In genomic region chr1:67615886-67616285, GRCh38 we compare ENCODE assay signal across 31 cellular contexts.
"Had no signal": no experiment of that assay in that cellular context is flagged by ENCODE, and none has a peak within 500 bp of the region (broad histone marks: within the 10 kb centered on the region; RNA-seq: fewer than 3 reads in every experiment).

No MANE protein-coding gene starts in this region.

- H3K27ac Mint-ChIP-seq: activated CD4-positive, alpha-beta T cell treated with anti-CD3 and anti-CD28 coated beads, Interleukin-2, amount 10 ng/mL, durations not matched to agents 24 days and 14 days; activated CD8-positive, alpha-beta T cell treated with anti-CD3 and anti-CD28 coated beads for 36 hours; activated naive CD4-positive, alpha-beta T cell treated with anti-CD3 and anti-CD28 coated beads, Interleukin-2, amount 50 U/mL, for 24 hours; activated naive CD8-positive, alpha-beta T cell treated with anti-CD3 and anti-CD28 coated beads, Interleukin-2, amount 10 ng/mL, durations not matched to agents 7 days and 5 days; activated T-cell treated with anti-CD3 and anti-CD28 coated beads, Interleukin-2, amount 50 U/mL, for 72 hours; activated T-helper 2 cell treated with anti-CD3 and anti-CD28 coated beads, Interferon-gamma antibody, Interleukin-2, Interleukin-4, amounts not matched to agents 10 μg/mL and 5 μg/mL and 100 μg/mL, durations not matched to agents 14 hours and 24 hours and 36 hours; T-helper 1 cell treated with Interleukin-12 subunit alpha and Interleukin-12 subunit beta and Interleukin-4 antibody, amounts not matched to agents 30 μg/mL and 1 μg/mL, for 36 hours; T-helper 2 cell treated with Interferon-gamma antibody and Interleukin-4, amounts not matched to agents 5 μg/mL and 100 μg/mL, for 36 hours had no signal

- H3K4me1 Mint-ChIP-seq: activated CD4-positive, alpha-beta T cell treated with anti-CD3 and anti-CD28 coated beads, Interleukin-2, amount 10 ng/mL, durations not matched to agents 24 days and 14 days; activated naive CD4-positive, alpha-beta T cell treated with anti-CD3 and anti-CD28 coated beads, Interleukin-2, amount 50 U/mL, for 24 hours had no signal

- H3K9me3 Mint-ChIP-seq: activated CD4-positive, alpha-beta T cell treated with anti-CD3 and anti-CD28 coated beads, Interleukin-2, amount 10 ng/mL, durations not matched to agents 24 days and 14 days; activated CD8-positive, alpha-beta T cell treated with anti-CD3 and anti-CD28 coated beads for 36 hours; activated naive CD8-positive, alpha-beta T cell treated with anti-CD3 and anti-CD28 coated beads, Interleukin-2, amount 10 ng/mL, durations not matched to agents 7 days and 5 days; activated T-helper 2 cell treated with anti-CD3 and anti-CD28 coated beads, Interferon-gamma antibody, Interleukin-2, Interleukin-4, amounts not matched to agents 10 μg/mL and 5 μg/mL and 100 μg/mL, durations not matched to agents 14 hours and 24 hours and 36 hours; T-helper 1 cell treated with Interleukin-12 subunit alpha and Interleukin-12 subunit beta and Interleukin-4 antibody, amounts not matched to agents 30 μg/mL and 1 μg/mL, for 36 hours; T-helper 2 cell treated with Interferon-gamma antibody and Interleukin-4, amounts not matched to agents 5 μg/mL and 100 μg/mL, for 36 hours had no signal

- H3K9me3 ChIP-seq: SJCRH30 had no signal

- H3K27ac ChIP-seq: SJCRH30 had no signal

- H3K4me3 Mint-ChIP-seq: activated CD4-positive, alpha-beta T cell treated with anti-CD3 and anti-CD28 coated beads, Interleukin-2, amount 10 ng/mL, durations not matched to agents 24 days and 14 days; activated CD8-positive, alpha-beta T cell treated with anti-CD3 and anti-CD28 coated beads for 36 hours; activated naive CD4-positive, alpha-beta T cell treated with anti-CD3 and anti-CD28 coated beads, Interleukin-2, amount 50 U/mL, for 24 hours; activated naive CD8-positive, alpha-beta T cell treated with anti-CD3 and anti-CD28 coated beads, Interleukin-2, amount 10 ng/mL, durations not matched to agents 7 days and 5 days; activated T-cell treated with anti-CD3 and anti-CD28 coated beads, Interleukin-2, amount 50 U/mL, for 72 hours; brain; T-helper 1 cell treated with Interleukin-12 subunit alpha and Interleukin-12 subunit beta and Interleukin-4 antibody, amounts not matched to agents 30 μg/mL and 1 μg/mL, for 36 hours; T-helper 2 cell treated with Interferon-gamma antibody and Interleukin-4, amounts not matched to agents 5 μg/mL and 100 μg/mL, for 36 hours had no signal

- H3K27me3 ChIP-seq: SJCRH30 had no signal

- DNase-seq: activated CD4-positive, alpha-beta T cell treated with anti-CD3 and anti-CD28 coated beads, Interleukin-2, amount 10 ng/mL, durations not matched to agents 24 days and 14 days; activated CD4-positive, alpha-beta T cell treated with anti-CD3 and anti-CD28 coated beads, Interleukin-2, amount 50 U/mL, for 4 hours; activated CD8-positive, alpha-beta T cell treated with anti-CD3 and anti-CD28 coated beads for 36 hours; activated gamma-delta T cell; activated naive CD4-positive, alpha-beta T cell treated with Interleukin-2 at 50 U/mL for 16 hours; activated naive CD8-positive, alpha-beta T cell treated with anti-CD3 and anti-CD28 coated beads, Interleukin-2, amount 10 ng/mL, durations not matched to agents 7 days and 5 days; activated T-cell treated with anti-CD3 and anti-CD28 coated beads, Interleukin-2, amount 50 U/mL, for 1 hour; activated T-cell treated with anti-CD3 and anti-CD28 coated beads, Interleukin-2, amount 50 U/mL, for 72 hours; anterior cingulate cortex; Kasumi-1; KG1; MM.1S; MV-4-11; NCI-H1092; NCI-H1436 treated with DMSO at 0.1 percent for 48 hours; NCI-H1694 treated with DMSO at 0.1 percent for 48 hours; NCI-H2029; NCI-H2171; NCI-H510A; NCI-H526; NCI-H748 treated with DMSO at 0.1 percent for 48 hours; NK-92 treated with Interleukin-12 subunit alpha and Interleukin-12 subunit beta, amount 100 ng/mL, for 24 hours; PC-3; Right ventricle myocardium superior; SJCRH30 had no signal

- H3K36me3 ChIP-seq: SJCRH30 had no signal

- ATAC-seq: activated CD8-positive, alpha-beta T cell treated with anti-CD3 and anti-CD28 coated beads for 36 hours; activated T-cell treated with anti-CD3 and anti-CD28 coated beads, Interleukin-2, amount 50 U/mL, for 72 hours; PC-3 had no signal

- H3K4me3 ChIP-seq: SJCRH30, SK-N-MC had no signal

- H3K36me3 Mint-ChIP-seq: activated naive CD4-positive, alpha-beta T cell treated with anti-CD3 and anti-CD28 coated beads, Interleukin-2, amount 50 U/mL, for 24 hours; activated naive CD8-positive, alpha-beta T cell treated with anti-CD3 and anti-CD28 coated beads, Interleukin-2, amount 10 ng/mL, durations not matched to agents 7 days and 5 days; brain had no signal
